ENCODE assay signal across 24 cellular contexts in genomic region chr13:39468306-39468705, GRCh38.
"Had no signal": no experiment of that assay in that cellular context is flagged by ENCODE, and none has a peak within 500 bp of the region (broad histone marks: within the 10 kb centered on the region; RNA-seq: fewer than 3 reads in every experiment).

No MANE protein-coding gene starts in this region.

- H3K4me3 Mint-ChIP-seq: immature natural killer cell, mesothelial cell of epicardium, naive B cell had no signal

- H3K79me2 ChIP-seq: hepatocyte had no signal

- H3K9me3 ChIP-seq: esophagus muscularis mucosa, gastrocnemius medialis, heart left ventricle, lower lobe of right lung, mucosa of descending colon had no signal

- ATAC-seq: gastrocnemius medialis, heart left ventricle, left colon, left lobe of liver, lower lobe of right lung, mucosa of descending colon had no signal

- H3K4me3 ChIP-seq: coronary artery, dorsolateral prefrontal cortex, esophagus muscularis mucosa, gastrocnemius medialis, heart left ventricle, hepatocyte, lower lobe of right lung, mucosa of descending colon had no signal

- H3K27ac Mint-ChIP-seq: immature natural killer cell, mesothelial cell of epicardium, naive B cell had no signal

- H2AFZ ChIP-seq: hepatocyte had no signal

- H3K27ac ChIP-seq: coronary artery, dorsolateral prefrontal cortex, esophagus muscularis mucosa, gastrocnemius medialis, heart left ventricle, hepatocyte, lower lobe of right lung had no signal

- H3K4me1 ChIP-seq: gastrocnemius medialis, lower lobe of right lung had no signal

- H3K4me1 Mint-ChIP-seq: immature natural killer cell, naive B cell had no signal

- H3K4me2 ChIP-seq: hepatocyte had no signal

- DNase-seq: dermis blood vessel endothelial cell; dorsolateral prefrontal cortex; effector CD4-positive, alpha-beta T cell; effector memory CD4-positive, alpha-beta T cell; foreskin fibroblast; foreskin melanocyte; gastrocnemius medialis; heart left ventricle; hypothalamus; immature natural killer cell; islet precursor cell; kidney; kidney glomerular epithelial cell; left colon; left ventricle myocardium superior; lower lobe of right lung; mesenchymal stem cell; mucosa of descending colon; naive B cell had no signal

- H3K27me3 ChIP-seq: dorsolateral prefrontal cortex, esophagus muscularis mucosa, gastrocnemius medialis, heart left ventricle, hepatocyte had no signal

- H3K36me3 ChIP-seq: esophagus muscularis mucosa, gastrocnemius medialis, heart left ventricle, lower lobe of right lung had no signal
